In genomic region chrX:110852180-110852579, GRCh38 we compare ENCODE assay signal across 8 cellular contexts. TPM values are rescaled to one million over a fixed set of nuclear protein-coding genes. Genes with fewer than 3 reads are reported as not detected.
A peak's percentile ranks its signal among the peaks of the same experiment; 100 is the strongest.
DNase-seq lines count a peak whose midpoint lies in the region; ATAC-seq and TF ChIP-seq lines count a peak whose summit lies in the region.

No MANE protein-coding gene starts in this region.

- peak; percentile 36 to 54 for DNase-seq in NCI-H2081 (lab: John Stamatoyannopoulos, UW)
- DNase-seq in NCI-H2081 treated with DMSO at 0.1 percent for 48 hours (lab: John Stamatoyannopoulos, UW): no peak
- no peak for DNase-seq in astrocyte of the spinal cord (ENCODE audit: low read depth, low spot score)
- peak; percentile 30 for DNase-seq in neural crest cell (ENCODE audit: low read depth, low spot score)
- DNase-seq in foreskin melanocyte: no peak
- no peak for DNase-seq in activated naive CD4-positive, alpha-beta T cell (lab: John Stamatoyannopoulos, UW)
- no peak for DNase-seq in DMS79 (lab: John Stamatoyannopoulos, UW)

- in situ Hi-C loops in astrocyte of the spinal cord (cut with HindIII; ENCODE audit: low sequenced_read_pairs): no loop called here

- H3K4me3 ChIP-seq in astrocyte of the spinal cord (ENCODE audit: low read depth, low read length): no peak overlapping the region

- no peaks in the 10 kb centered on the region for H3K4me1 Mint-ChIP-seq in neural crest cell

- ATAC-seq in HG03521 (IDR thresholded peaks at IDR 0.05; ENCODE audit: unreplicated experiment): peak; percentile 61

- TF ChIP-seq CTCF in astrocyte of the spinal cord (IDR thresholded peaks at IDR 0.05; ENCODE audit: low read depth, low read length) (peak; percentile 65), neural crest cell (conservative IDR thresholded peaks at IDR 0.05) (peak; percentile 72)

- H3K27me3 Mint-ChIP-seq in neural crest cell (ENCODE audit: low read depth): peaks cover 2% of the 10 kb centered on the region

- no peak overlapping the region for H3K27ac Mint-ChIP-seq in neural crest cell (ENCODE audit: unreplicated experiment)

- no peak overlapping the region for H3K4me3 Mint-ChIP-seq in neural crest cell

- no peaks in the 10 kb centered on the region for H3K36me3 Mint-ChIP-seq in neural crest cell (ENCODE audit: low read depth)

- H3K9me3 Mint-ChIP-seq in neural crest cell: no peaks in the 10 kb centered on the region

RNA-seq across cellular contexts. Expression of gene CHRDL1, which starts 56.6 kb away (rescaled TPM):
- 14.3 and 15.7 TPM in 2 replicates for total RNA-seq in neural crest cell

Comparison
In these comparisons a context has a peak if more than half of its experiments do, and no peak if none do; other contexts are left out.
1. DNase-seq: peak in NCI-H2081 (2 of 2) and neural crest cell (single experiment); none in NCI-H2081 treated with DMSO at 0.1 percent for 48 hours (single experiment), astrocyte of the spinal cord (single experiment), foreskin melanocyte (single experiment), activated naive CD4-positive, alpha-beta T cell (0 of 4) and DMS79 (single experiment).